18 cellular contexts compared by ENCODE assay signal in the genomic region with DNA sequence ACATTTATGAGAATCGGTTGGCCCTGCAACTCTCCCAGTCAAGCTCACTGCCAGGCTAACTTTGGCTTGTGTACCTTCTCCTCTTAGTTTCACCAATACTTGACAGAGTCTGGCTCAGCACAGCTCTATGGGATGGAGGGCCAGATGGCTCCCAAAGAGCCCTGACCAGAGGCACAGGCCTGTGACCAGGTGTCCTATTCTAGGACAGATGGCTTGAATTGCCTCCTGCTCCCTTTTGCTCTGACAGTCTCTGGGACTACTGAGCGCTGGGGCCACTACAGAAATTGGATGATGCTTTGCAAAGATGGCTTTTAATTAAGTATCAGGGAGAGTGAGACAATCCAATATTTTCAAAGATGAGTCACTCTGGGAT. TPM values are rescaled to one million over a fixed set of nuclear protein-coding genes. Genes with fewer than 3 reads are reported as not detected.
DNase-seq lines count a peak whose midpoint lies in the region; ATAC-seq, FAIRE-seq and TF ChIP-seq lines count a peak whose summit lies in the region.
"Had no signal": no experiment of that assay in that cellular context is flagged by ENCODE, and none has a peak within 500 bp of the region (broad histone marks: within the 10 kb centered on the region; RNA-seq: fewer than 3 reads in every experiment).

No MANE protein-coding gene starts in this region.

- H4K91ac ChIP-seq in IMR-90 (ENCODE audit: insufficient read depth, low read depth, low read length): peak overlapping the region; percentile 65; the same call in 1 of the 2 replicates

- BruUV-seq in Calu3 (replicated peaks; lab: Mats Ljungman, UMichigan) (TSS peak; percentile 73), IMR-90 (replicated peaks; lab: Mats Ljungman, UMichigan) (no TSS peak)

- H3K4me3 ChIP-seq in IMR-90 (ENCODE audit: insufficient read depth, low read depth, low read length) (no peak overlapping the region), astrocyte (ENCODE audit: insufficient read depth, low read depth, low read length) (no peak overlapping the region), iPS-20b (ENCODE audit: low read length) (peak overlapping the region; percentile 39; the same call in 1 of the 2 replicates), sigmoid colon (no peak overlapping the region)
- H3K4me3 ChIP-seq: dorsolateral prefrontal cortex, esophagus squamous epithelium had no signal

- H3K4me2 ChIP-seq in IMR-90 (ENCODE audit: low read depth, low read length): peak overlapping the region; percentile 2; the same call in 1 of the 2 replicates
- H3K4me2 ChIP-seq in astrocyte (ENCODE audit: low read length): peak overlapping the region; percentile 78

- TF ChIP-seq CTCF in Calu3 (IDR thresholded peaks at IDR 0.05; ENCODE audit: unreplicated experiment): no peak
- TF ChIP-seq CTCF in IMR-90 (conservative IDR thresholded peaks at IDR 0.05; ENCODE audit: low read depth, low read length): no peak
- TF ChIP-seq CTCF in astrocyte (IDR thresholded peaks at IDR 0.05; ENCODE audit: insufficient read depth, low read depth, low read length): no peak
- TF ChIP-seq CTCF in sigmoid colon (IDR thresholded peaks at IDR 0.05): no peak

- H2AFZ ChIP-seq in IMR-90 (replicated peaks; ENCODE audit: low read length, poor library complexity) (no peak overlapping the region), astrocyte (ENCODE audit: low read depth, low read length) (no peak overlapping the region)

- no peaks in the 10 kb centered on the region; a peak in 1 of 4 replicates for H3K79me1 ChIP-seq in IMR-90 (ENCODE audit: low read depth in 1 of 2, low read length in 2 of 2)

- H3K4me1 Mint-ChIP-seq in Calu3 (ENCODE audit: low read depth, unreplicated experiment) (peaks cover 29% of the 10 kb centered on the region), astrocyte (ENCODE audit: low read depth, unreplicated experiment) (peaks cover 25% of the 10 kb centered on the region)

- peak overlapping the region; percentile 34; the same call in 1 of the 2 replicates for H3K14ac ChIP-seq in IMR-90 (replicated peaks; ENCODE audit: low read depth, low read length)

- peak overlapping the region; percentile 82 for H2BK120ac ChIP-seq in IMR-90 (ENCODE audit: low read depth, low read length)

- intact Hi-C loops in Calu3 (cut with micrococcal nuclease; ENCODE audit: unreplicated experiment) (no loop called here), IMR-90 (cut with micrococcal nuclease) (no loop called here), sigmoid colon (cut with DNase I) (no loop called here)

- H3K9me1 ChIP-seq in IMR-90 (ENCODE audit: insufficient read depth, low read length): peaks cover 12% of the 10 kb centered on the region

- dilution Hi-C loops in IMR-90 (cut with HindIII; ENCODE audit: low sequenced_read_pairs, unreplicated experiment): no loop called here

- H3K27me3 ChIP-seq in IMR-90 (ENCODE audit: control insufficient read depth, insufficient read depth, low read length) (no peaks in the 10 kb centered on the region), astrocyte (ENCODE audit: insufficient read depth, low read length) (no peaks in the 10 kb centered on the region), iPS-20b (ENCODE audit: insufficient read depth, low read length) (no peaks in the 10 kb centered on the region), sigmoid colon (no peaks in the 10 kb centered on the region)
- H3K27me3 ChIP-seq: dorsolateral prefrontal cortex, esophagus squamous epithelium had no signal

- no peaks in the 10 kb centered on the region for H3K27me3 Mint-ChIP-seq in Calu3 (ENCODE audit: unreplicated experiment)
- H3K27me3 Mint-ChIP-seq in astrocyte (ENCODE audit: low read depth, unreplicated experiment): no peaks in the 10 kb centered on the region
- H3K27me3 Mint-ChIP-seq: CD4-positive, CD25-positive, alpha-beta regulatory T cell had no signal

- TF ChIP-seq EP300 in sigmoid colon (IDR thresholded peaks at IDR 0.05): no peak

- peak overlapping the region; percentile 16; the same call in 1 of the 2 replicates for H4K5ac ChIP-seq in IMR-90 (ENCODE audit: low read depth, low read length)

- H3K4me3 Mint-ChIP-seq in Calu3 (ENCODE audit: low read depth, unreplicated experiment) (peak overlapping the region; percentile 12), astrocyte (ENCODE audit: unreplicated experiment) (peak overlapping the region; percentile 15)

- in situ Hi-C loops in IMR-90 (cut with MboI; ENCODE audit: low sequenced_read_pairs): no loop called here

- DNase-seq in Calu3 (peak; percentile 18), IMR-90 (no peak), astrocyte (ENCODE audit: low read depth) (no peak), dermis blood vessel endothelial cell (no peak), NCI-H1417 (lab: John Stamatoyannopoulos, UW) (no peak), sigmoid colon (no peak)
- DNase-seq: activated CD4-positive, alpha-beta T cell treated with anti-CD3 and anti-CD28 coated beads, Interleukin-2, amount 50 U/mL, for 4 hours; activated naive CD4-positive, alpha-beta T cell treated with anti-CD3 and anti-CD28 coated beads, Interleukin-2, amount 50 U/mL, for 16 hours; CD4-positive, CD25-positive, alpha-beta regulatory T cell; DND-41; dorsolateral prefrontal cortex; esophagus squamous epithelium; left colon; NCI-H1930; stimulated activated CD4-positive, alpha-beta T cell treated with anti-CD3 and anti-CD28 coated beads, Interleukin-2, amount 100 ng/mL, for 48 hours had no signal

- H3K18ac ChIP-seq in IMR-90 (ENCODE audit: low read depth, low read length): peak overlapping the region; percentile 7

- H3K9me3 Mint-ChIP-seq in Calu3 (ENCODE audit: low read depth, unreplicated experiment) (no peaks in the 10 kb centered on the region), astrocyte (ENCODE audit: unreplicated experiment) (no peaks in the 10 kb centered on the region)
- H3K9me3 Mint-ChIP-seq: CD4-positive, CD25-positive, alpha-beta regulatory T cell had no signal

- H2BK20ac ChIP-seq in IMR-90 (ENCODE audit: low read depth, low read length): peak overlapping the region; percentile 63

- POLR2A ChIA-PET in IMR-90 (lab: Charles Lee; ENCODE audit: unreplicated experiment): interaction anchor here (0.6 kb wide), 1 partner anchor 178 kb away, joined by 7 read pairs; no protein-coding TSS in a partner anchor

- ATAC-seq in IMR-90 (ENCODE audit: low read depth): no peak; the same call in 1 of the 2 replicates
- no peak for ATAC-seq in GM21825 (IDR thresholded peaks at IDR 0.05; ENCODE audit: unreplicated experiment)
- ATAC-seq: left colon had no signal

- FAIRE-seq in astrocyte (lab: Jason Lieb, UNC): no peak
- FAIRE-seq: GM19239 had no signal

- H2AK5ac ChIP-seq in IMR-90 (ENCODE audit: low read depth, low read length): peak overlapping the region; percentile 93

- H3K27ac ChIP-seq in IMR-90 (ENCODE audit: insufficient read depth, low read length) (peak overlapping the region; percentile 36; the same call in 1 of the 2 replicates), astrocyte (ENCODE audit: low read depth, low read length) (peak overlapping the region; percentile 63), iPS-20b (ENCODE audit: low read length) (peak overlapping the region; percentile 53), sigmoid colon (no peak overlapping the region)
- H3K27ac ChIP-seq: dorsolateral prefrontal cortex, esophagus squamous epithelium had no signal

- WGBS in IMR-90 (ENCODE audit: extremely low coverage in 2 of 2, insufficient read length in 1 of 2), 2 experiments: no CpG with 5 or more reads among the region's 2 CpGs
- WGBS in sigmoid colon, 2 donors: 91 to 93% methylated on average over 2 of the region's 2 CpGs

- no peak for TF ChIP-seq RAD21 in IMR-90 (IDR thresholded peaks at IDR 0.05; ENCODE audit: low read length)

- H3K36me3 Mint-ChIP-seq in Calu3 (ENCODE audit: insufficient read depth, unreplicated experiment) (peaks cover 4% of the 10 kb centered on the region), astrocyte (ENCODE audit: low read depth, unreplicated experiment) (no peaks in the 10 kb centered on the region)
- H3K36me3 Mint-ChIP-seq: CD4-positive, CD25-positive, alpha-beta regulatory T cell had no signal

- H4K8ac ChIP-seq in IMR-90 (ENCODE audit: low read depth in 2 of 2, low read length in 2 of 2): peak overlapping the region; percentile 10 to 60; a peak in 3 of 4 replicates

- H3K27ac Mint-ChIP-seq in Calu3 (ENCODE audit: unreplicated experiment): peak overlapping the region; percentile 29
- H3K27ac Mint-ChIP-seq in astrocyte (ENCODE audit: unreplicated experiment): peak overlapping the region; percentile 56

- peak; percentile 25 for TF ChIP-seq POLR2A in IMR-90 (IDR thresholded peaks at IDR 0.05; ENCODE audit: low read depth, low read length)
- no peak for TF ChIP-seq POLR2A in sigmoid colon (IDR thresholded peaks at IDR 0.05)

- no peak overlapping the region; the same call in 1 of the 2 replicates for H3K9ac ChIP-seq in IMR-90 (ENCODE audit: low read depth, low read length)
- H3K9ac ChIP-seq in astrocyte (ENCODE audit: low read length): peak overlapping the region; percentile 40
- H3K9ac ChIP-seq in iPS-20b (ENCODE audit: low read depth, low read length): peak overlapping the region; percentile 67; the same call in 1 of the 2 replicates

- peak overlapping the region; percentile 78; the same call in 2 of the 3 replicates for H2BK15ac ChIP-seq in IMR-90 (ENCODE audit: low read depth, low read length)

- peak overlapping the region; percentile 73 for H3K4ac ChIP-seq in IMR-90 (ENCODE audit: low read depth, low read length)

- H3K4me1 ChIP-seq in IMR-90 (ENCODE audit: control insufficient read depth, insufficient read depth, low read length) (peaks cover 14% of the 10 kb centered on the region), astrocyte (ENCODE audit: insufficient read depth, low read length) (peaks cover 33% of the 10 kb centered on the region), iPS-20b (ENCODE audit: insufficient read depth, low read length) (peaks cover 22% of the 10 kb centered on the region), sigmoid colon (no peaks in the 10 kb centered on the region)

- H3K56ac ChIP-seq in IMR-90 (ENCODE audit: extremely low read depth, insufficient read depth, low read length): peak overlapping the region; percentile 71; the same call in 1 of the 2 replicates

- H4K20me1 ChIP-seq in IMR-90 (ENCODE audit: insufficient read depth, low read length) (peaks cover 7% of the 10 kb centered on the region; the same call in 1 of the 2 replicates), astrocyte (ENCODE audit: insufficient read depth, low read length) (no peaks in the 10 kb centered on the region)

- H3K9me3 ChIP-seq in IMR-90 (ENCODE audit: control insufficient read depth, insufficient read depth, low read length) (no peaks in the 10 kb centered on the region), astrocyte (ENCODE audit: insufficient read depth, low read depth, low read length) (no peaks in the 10 kb centered on the region), iPS-20b (ENCODE audit: insufficient read depth, low read depth, low read length) (no peaks in the 10 kb centered on the region), sigmoid colon (no peaks in the 10 kb centered on the region)
- H3K9me3 ChIP-seq: esophagus squamous epithelium had no signal

- H3K79me2 ChIP-seq in astrocyte (ENCODE audit: insufficient read depth, low read length): no peaks in the 10 kb centered on the region

- peak overlapping the region; percentile 21; the same call in 1 of the 2 replicates for H3K23ac ChIP-seq in IMR-90 (ENCODE audit: low read depth, low read length)

- CTCF ChIA-PET in Calu3 (lab: Charles Lee) (interaction anchor here (0.9 to 2.3 kb wide), 3 partner anchors 8 to 41 kb away, joined by 3 to 9 read pairs (median 3); no protein-coding TSS in a partner anchor), IMR-90 (lab: Yijun Ruan, JAX) (interaction anchor here (1.1 kb wide), 1 partner anchor 39 kb away, joined by 3 read pairs; no protein-coding TSS in a partner anchor)

- no peaks in the 10 kb centered on the region for H3K36me3 ChIP-seq in IMR-90 (ENCODE audit: control insufficient read depth, insufficient read depth, low read length)
- no peaks in the 10 kb centered on the region for H3K36me3 ChIP-seq in astrocyte (ENCODE audit: insufficient read depth, low read length)
- H3K36me3 ChIP-seq in iPS-20b (ENCODE audit: insufficient read depth, low read depth, low read length): no peaks in the 10 kb centered on the region
- no peaks in the 10 kb centered on the region for H3K36me3 ChIP-seq in sigmoid colon
- H3K36me3 ChIP-seq: esophagus squamous epithelium had no signal

- H2AK9ac ChIP-seq in IMR-90 (replicated peaks; ENCODE audit: low read depth, low read length, poor library complexity): no peak overlapping the region

- peak overlapping the region; percentile 49 for H2BK5ac ChIP-seq in IMR-90 (ENCODE audit: low read depth, low read length, poor library complexity, severe bottlenecking)

RNA-seq across cellular contexts. Expression of a gene that starts 10.3 kb away (rescaled TPM):
- 10.6 and 11.2 TPM in 2 replicates for total RNA-seq in Calu3 (2022)
- 2.5 TPM in 2 replicates for total RNA-seq in IMR-90 (2012; rRNA removed)
- 5.0 and 5.9 TPM in 2 replicates for polyA plus RNA-seq in IMR-90 (2012; rRNA removed)
- 1.6 and 2.6 TPM in 2 replicates for polyA plus RNA-seq in IMR-90 (2012; cell fraction: cytosol; rRNA removed)
- 32.3 and 36.4 TPM in 2 replicates for polyA plus RNA-seq in IMR-90 (2012; cell fraction: nucleus; rRNA removed; ENCODE audit: low replicate concordance)
- 11.9 and 18.5 TPM in 2 replicates for total RNA-seq in astrocyte
- 4.6 and 6.1 TPM in 2 replicates for total RNA-seq in dermis blood vessel endothelial cell
- 1 to 10 TPM; 2.3 to 9.7 (median 3.4) TPM for total RNA-seq in sigmoid colon
- 1 to 10 TPM; 5.3 to 9.3 (median 5.4) TPM for polyA plus RNA-seq in sigmoid colon

Comparison
In these comparisons a context has a peak if more than half of its experiments do, and no peak if none do; other contexts are left out.
1. H3K27ac ChIP-seq: peak in IMR-90 (single experiment), astrocyte (single experiment) and iPS-20b (single experiment); none in sigmoid colon (0 of 4).